8 cellular contexts compared by ENCODE assay signal in genomic region chr6:15245361-15246216, GRCh38. TPM values are rescaled to one million over a fixed set of nuclear protein-coding genes. Genes with fewer than 3 reads are reported as not detected.
DNase-seq lines count a peak whose midpoint lies in the region; ATAC-seq and TF ChIP-seq lines count a peak whose summit lies in the region.

JARID2 (plus strand) TSS chr6:15246069; CDS start chr6:15246540, 471 bp downstream.

- H3K36me3 ChIP-seq in Caco-2 (ENCODE audit: control insufficient read depth, insufficient read depth, low read length) (no peaks in the 10 kb centered on the region), mesenchymal stem cell (ENCODE audit: control insufficient read depth in 1 of 2, insufficient read depth in 2 of 2, low read depth in 1 of 2, low read length in 2 of 2) (no peaks in the 10 kb centered on the region)

- peaks cover 6% of the 10 kb centered on the region for H3K4me1 ChIP-seq in Caco-2
- H3K4me1 ChIP-seq in mesenchymal stem cell (ENCODE audit: control insufficient read depth, insufficient read depth, low read depth, low read length) = peaks cover 4% of the 10 kb centered on the region

- H4K91ac ChIP-seq in mesenchymal stem cell (ENCODE audit: low read length) = peak within 1 kb of the TSS; percentile 96

- peak within 1 kb of the TSS in 1 of 2 experiments; percentile 84 for H3K14ac ChIP-seq in mesenchymal stem cell (ENCODE audit: low read length in 2 of 2)

- H2AFZ ChIP-seq in mesenchymal stem cell (ENCODE audit: low read depth, low read length) = peak within 1 kb of the TSS; percentile 98

- peak within 1 kb of the TSS; percentile 89 for H2BK120ac ChIP-seq in mesenchymal stem cell (ENCODE audit: low read depth, low read length)

- CTCF ChIA-PET in Caco-2 (lab: Charles Lee) = interaction anchor here (0.6 kb wide), 1 partner anchor 40 kb away, joined by 5 read pairs; no protein-coding TSS in a partner anchor

- H2AK5ac ChIP-seq in mesenchymal stem cell (ENCODE audit: low read length, severe bottlenecking) = no peak within 1 kb of the TSS

- H3K18ac ChIP-seq in mesenchymal stem cell (ENCODE audit: low read depth in 1 of 2, low read length in 2 of 2) = peak within 1 kb of the TSS; percentile 99

- POLR2A ChIA-PET in Caco-2 (lab: Charles Lee) = interaction anchor here (0.5 to 1.0 kb wide), 3 partner anchors 29 to 446 kb away, joined by 3 to 4 read pairs (median 3); no protein-coding TSS in a partner anchor

- H3K4me3 ChIP-seq in Caco-2 (ENCODE audit: low read depth, low read length) = peak within 1 kb of the TSS; percentile 97
- peak within 1 kb of the TSS; percentile 91 to 96 for H3K4me3 ChIP-seq in mesenchymal stem cell (ENCODE audit: insufficient read depth in 1 of 2, low read depth in 1 of 2, low read length in 2 of 2)

- H3K36me3 Mint-ChIP-seq in Caco-2 (ENCODE audit: insufficient read depth, unreplicated experiment) = peaks cover 34% of the 10 kb centered on the region
- peaks cover 42% of the 10 kb centered on the region for H3K36me3 Mint-ChIP-seq in effector memory CD8-positive, alpha-beta T cell (ENCODE audit: insufficient read depth)

- H3K79me1 ChIP-seq in mesenchymal stem cell (replicated peaks; ENCODE audit: low read length, poor library complexity, severe bottlenecking) = peaks cover 2% of the 10 kb centered on the region

- peak within 1 kb of the TSS in 1 of 2 experiments; percentile 79 for H2BK12ac ChIP-seq in mesenchymal stem cell (ENCODE audit: low read length in 2 of 2)

- peak; percentile 48 for ATAC-seq in GM21381 (IDR thresholded peaks at IDR 0.05; ENCODE audit: unreplicated experiment)
- peak; percentile 46 for ATAC-seq in effector memory CD8-positive, alpha-beta T cell (replicated peaks)

- H3K4me2 ChIP-seq in mesenchymal stem cell (ENCODE audit: low read length, poor library complexity, severe bottlenecking) = peak within 1 kb of the TSS; percentile 88

- H3K27ac Mint-ChIP-seq in Caco-2 (ENCODE audit: unreplicated experiment) = peak within 1 kb of the TSS; percentile 65
- peak within 1 kb of the TSS; percentile 90 to 97 for H3K27ac Mint-ChIP-seq in effector memory CD8-positive, alpha-beta T cell

- DNase-seq in Caco-2 (peak; percentile 97 to 99), HUDEP-2 (lab: John Stamatoyannopoulos, UW; ENCODE audit: unreplicated experiment in 76 of 76) (peak; percentile 73 to 100 (median 99)), NOMO-1 treated with dmso at 0.1 percent for 144 hours (lab: John Stamatoyannopoulos, UW; ENCODE audit: unreplicated experiment) (peak; percentile 93), mesenchymal stem cell (peak; percentile 99)
- peak; percentile 80 to 93 (median 86) for DNase-seq in activated CD8-positive, alpha-beta memory T cell treated with anti-CD3 and anti-CD28 coated beads for 48 hours (ENCODE audit: low read depth in 2 of 3, low spot score in 2 of 3)
- DNase-seq in effector memory CD8-positive, alpha-beta T cell = peak; percentile 89 to 94 (median 92)
- peak; percentile 93 for DNase-seq in stimulated activated CD8-positive, alpha-beta memory T cell treated with anti-CD3 and anti-CD28 coated beads, Interleukin-12 subunit alpha, Interleukin-12 subunit beta, amount 100 ng/mL, for 24 hours (ENCODE audit: extremely low read depth)

- WGBS in mesenchymal stem cell = under 1% methylated on average over 47 of the region's 59 CpGs

- no peaks in the 10 kb centered on the region for H3K4me1 Mint-ChIP-seq in Caco-2 (ENCODE audit: low read depth, unreplicated experiment)
- H3K4me1 Mint-ChIP-seq in effector memory CD8-positive, alpha-beta T cell (ENCODE audit: low read depth in 2 of 2) = peaks cover 22 to 35% of the 10 kb centered on the region in 2 donors

- H3K27me3 Mint-ChIP-seq in Caco-2 (ENCODE audit: insufficient read depth, unreplicated experiment) = no peaks in the 10 kb centered on the region
- H3K27me3 Mint-ChIP-seq in effector memory CD8-positive, alpha-beta T cell = no peaks in the 10 kb centered on the region

- H3K27me3 ChIP-seq in Caco-2 (replicated peaks; ENCODE audit: control insufficient read depth, insufficient read depth, low read length) (no peaks in the 10 kb centered on the region), mesenchymal stem cell (ENCODE audit: control insufficient read depth in 1 of 2, insufficient read depth in 1 of 2, low read length in 2 of 2) (no peaks in the 10 kb centered on the region)

- H2BK5ac ChIP-seq in mesenchymal stem cell (ENCODE audit: low read depth, low read length, poor library complexity, severe bottlenecking) = peak within 1 kb of the TSS; percentile 71

- peak within 1 kb of the TSS; percentile 94 for H3K9ac ChIP-seq in mesenchymal stem cell (ENCODE audit: low read length)

- H3K27ac ChIP-seq in mesenchymal stem cell (ENCODE audit: low read length, poor library complexity, severe bottlenecking) = peak within 1 kb of the TSS; percentile 72

- H3K9me3 Mint-ChIP-seq in Caco-2 (ENCODE audit: unreplicated experiment) = no peaks in the 10 kb centered on the region
- no peaks in the 10 kb centered on the region for H3K9me3 Mint-ChIP-seq in effector memory CD8-positive, alpha-beta T cell

- peak within 1 kb of the TSS in 1 of 2 experiments; percentile 57 for H3K23ac ChIP-seq in mesenchymal stem cell (ENCODE audit: low read length in 2 of 2)

- no TSS peak for BruUV-seq in Caco-2 (replicated peaks; lab: Mats Ljungman, UMichigan)

- H3K9me3 ChIP-seq in Caco-2 (no peaks in the 10 kb centered on the region), mesenchymal stem cell (ENCODE audit: control insufficient read depth, low read length) (no peaks in the 10 kb centered on the region)

- H3K4me3 Mint-ChIP-seq in Caco-2 (ENCODE audit: unreplicated experiment) = peak within 1 kb of the TSS; percentile 85
- peak within 1 kb of the TSS; percentile 96 to 97 for H3K4me3 Mint-ChIP-seq in effector memory CD8-positive, alpha-beta T cell

- peak within 1 kb of the TSS; percentile 100 for H2BK15ac ChIP-seq in mesenchymal stem cell (ENCODE audit: low read depth, poor library complexity, severe bottlenecking)

- peak within 1 kb of the TSS; percentile 47 to 80 for H3K4ac ChIP-seq in mesenchymal stem cell (ENCODE audit: low read depth in 1 of 2, low read length in 2 of 2)

- intact Hi-C loops in Caco-2 (cut with micrococcal nuclease; ENCODE audit: unreplicated experiment) = loop anchor here (1.0 to 10.0 kb wide), 3 partner anchors 37 to 199 kb away; no protein-coding TSS in a partner anchor

- peak within 1 kb of the TSS; percentile 94 for H4K8ac ChIP-seq in mesenchymal stem cell (ENCODE audit: low read length)

- TF ChIP-seq CTCF in Caco-2 (IDR thresholded peaks at IDR 0.05; ENCODE audit: insufficient read depth in 1 of 2, low read depth in 1 of 2, low read length in 1 of 2, severe bottlenecking in 1 of 2, unreplicated experiment in 1 of 2) = no peak

RNA-seq across cellular contexts. Expression of gene JARID2, which starts in this region (rescaled TPM):
- 17.0 and 18.3 TPM in 2 replicates for total RNA-seq in Caco-2 (2022)
- polyA plus RNA-seq in mesenchymal stem cell (2013, experiment 1 of 2) = 10.5 TPM
- polyA plus RNA-seq in mesenchymal stem cell (2013, experiment 2 of 2) = 9.8 TPM

Comparison
In these comparisons a context has a peak if more than half of its experiments do, and no peak if none do; other contexts are left out.
1. Peak in every context shown above with its lines: DNase-seq, ATAC-seq, H3K4me3 ChIP-seq and H3K27ac ChIP-seq.